In genomic region chr2:215607790-215608189, GRCh38 we compare ENCODE assay signal across 22 cellular contexts.
DNase-seq lines count a peak whose midpoint lies in the region; ATAC-seq and TF ChIP-seq lines count a peak whose summit lies in the region.
"Had no signal": no experiment of that assay in that cellular context is flagged by ENCODE, and none has a peak within 500 bp of the region (broad histone marks: within the 10 kb centered on the region; RNA-seq: fewer than 3 reads in every experiment).

No MANE protein-coding gene starts in this region.

- no peak for ATAC-seq in GM21717 (IDR thresholded peaks at IDR 0.05; ENCODE audit: unreplicated experiment)
- ATAC-seq: K562, left cardiac atrium, pancreas, right cardiac atrium, upper lobe of right lung had no signal

- no peaks in the 10 kb centered on the region for H3K79me2 ChIP-seq in fibroblast of lung (ENCODE audit: control insufficient read depth, insufficient read depth, low read length)
- H3K79me2 ChIP-seq in osteoblast (ENCODE audit: insufficient read depth, low read length): no peaks in the 10 kb centered on the region

- H3K9me3 ChIP-seq in adipocyte (ENCODE audit: control insufficient read depth, low read length) (no peaks in the 10 kb centered on the region), fibroblast of lung (ENCODE audit: control insufficient read depth, insufficient read depth, low read depth, low read length) (no peaks in the 10 kb centered on the region), osteoblast (ENCODE audit: low read depth, low read length) (no peaks in the 10 kb centered on the region)
- H3K9me3 ChIP-seq: pancreas, upper lobe of right lung had no signal

- H3K4me1 ChIP-seq in adipocyte (ENCODE audit: control insufficient read depth, insufficient read depth, low read length) (peaks cover 11% of the 10 kb centered on the region), fibroblast of lung (ENCODE audit: control insufficient read depth, extremely low read depth, insufficient read depth, low read length) (peaks cover 2% of the 10 kb centered on the region), osteoblast (ENCODE audit: insufficient read depth, low read length) (peaks cover 26% of the 10 kb centered on the region)
- H3K4me1 ChIP-seq: pancreas had no signal

- H3K27me3 ChIP-seq in adipocyte (replicated peaks; ENCODE audit: control insufficient read depth, insufficient read depth, low read length): no peaks in the 10 kb centered on the region
- no peaks in the 10 kb centered on the region for H3K27me3 ChIP-seq in fibroblast of lung (ENCODE audit: control insufficient read depth, insufficient read depth, low read length)
- H3K27me3 ChIP-seq in osteoblast (ENCODE audit: insufficient read depth, low read length): no peaks in the 10 kb centered on the region
- H3K27me3 ChIP-seq: pancreas, upper lobe of right lung had no signal

- H3K27ac ChIP-seq in fibroblast of lung (ENCODE audit: insufficient read depth, low read length) (no peak overlapping the region), osteoblast (ENCODE audit: low read depth, low read length) (peak overlapping the region; percentile 5)
- H3K27ac ChIP-seq: pancreas, RWPE1, upper lobe of right lung had no signal

- no peak for TF ChIP-seq CTCF in fibroblast of lung (conservative IDR thresholded peaks at IDR 0.05 in 1 of 2, IDR thresholded peaks at IDR 0.05 in 1 of 2; ENCODE audit: low read depth in 1 of 2, low read length in 2 of 2)
- TF ChIP-seq CTCF in osteoblast (IDR thresholded peaks at IDR 0.05; ENCODE audit: extremely low read depth, low read depth, low read length): no peak

- H3K4me2 ChIP-seq in fibroblast of lung (ENCODE audit: extremely low read depth, insufficient read depth, low read length) (no peak overlapping the region), osteoblast (ENCODE audit: insufficient read depth, low read length) (no peak overlapping the region)

- H3K9ac ChIP-seq in adipocyte (ENCODE audit: low read length) (peak overlapping the region; percentile 2), fibroblast of lung (ENCODE audit: insufficient read depth, low read length) (no peak overlapping the region)

- H4K20me1 ChIP-seq in fibroblast of lung (ENCODE audit: control insufficient read depth, extremely low read depth, insufficient read depth, low read length) (no peaks in the 10 kb centered on the region), osteoblast (ENCODE audit: insufficient read depth, low read length) (no peaks in the 10 kb centered on the region)

- H3K4me3 ChIP-seq in adipocyte (ENCODE audit: low read length) (no peak overlapping the region), fibroblast of lung (replicated peaks in 1 of 4; ENCODE audit: control extremely low read depth in 1 of 4, insufficient read depth in 1 of 4, low read depth in 3 of 4, low read length in 4 of 4) (no peak overlapping the region), osteoblast (ENCODE audit: insufficient read depth, low read length) (no peak overlapping the region)
- H3K4me3 ChIP-seq: K562, pancreas, upper lobe of right lung had no signal

- H3K36me3 ChIP-seq in adipocyte (ENCODE audit: control insufficient read depth, insufficient read depth, low read length, severe bottlenecking): no peaks in the 10 kb centered on the region
- H3K36me3 ChIP-seq in fibroblast of lung (ENCODE audit: control insufficient read depth, insufficient read depth, low read length): no peaks in the 10 kb centered on the region
- no peaks in the 10 kb centered on the region for H3K36me3 ChIP-seq in osteoblast (ENCODE audit: insufficient read depth, low read length)
- H3K36me3 ChIP-seq: pancreas, upper lobe of right lung had no signal

- H2AFZ ChIP-seq in fibroblast of lung (ENCODE audit: low read length) (no peak overlapping the region), osteoblast (ENCODE audit: low read length) (no peak overlapping the region)

- DNase-seq in GM03348 (ENCODE audit: low spot score): peak; percentile 27
- peak; percentile 71 for DNase-seq in adipocyte (ENCODE audit: low read depth)
- peak; percentile 54 to 67 for DNase-seq in fibroblast of lung (ENCODE audit: low read depth in 2 of 2)
- DNase-seq in osteoblast (ENCODE audit: insufficient read length, low spot score, missing footprints): no peak
- no peak for DNase-seq in DMS153 (lab: John Stamatoyannopoulos, UW)
- no peak for DNase-seq in OCI-M1 (lab: John Stamatoyannopoulos, UW)
- DNase-seq: activated CD4-positive, alpha-beta T cell treated with anti-CD3 and anti-CD28 coated beads, Interleukin-2, amount 50 U/mL, for 48 hours; activated CD4-positive, CD25-positive, alpha-beta regulatory T cell; activated gamma-delta T cell treated with Interleukin-2 at 50 U/mL for 16 hours; amniotic stem cell; H7; left cardiac atrium; MM.1S; naive B cell; NCI-H69; pancreas; right cardiac atrium; T1000; upper lobe of right lung had no signal

Comparison
In these comparisons a context has a peak if more than half of its experiments do, and no peak if none do; other contexts are left out.
1. DNase-seq: peak in GM03348 (single experiment), adipocyte (single experiment) and fibroblast of lung (2 of 2); none in osteoblast (single experiment), DMS153 (single experiment) and OCI-M1 (single experiment).